In the genomic region with DNA sequence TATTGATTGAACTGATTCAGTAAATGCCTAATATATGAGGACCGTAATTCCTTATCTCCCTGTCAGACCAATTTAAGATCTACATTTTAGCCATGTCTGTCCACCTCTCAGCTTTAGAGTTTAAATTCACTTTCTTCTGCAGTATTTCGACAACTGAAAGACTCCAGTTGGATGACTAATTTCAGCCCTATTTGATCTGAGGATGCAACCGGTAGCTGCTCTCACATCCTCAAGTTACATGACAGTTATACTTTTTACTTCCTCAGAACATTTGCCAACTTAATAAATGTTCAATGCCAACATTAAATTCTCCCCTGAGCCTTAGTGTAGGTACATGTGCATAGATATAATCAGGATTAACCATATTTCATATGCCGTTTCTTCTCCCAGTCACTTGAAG, we compare ENCODE assay signal across 11 cellular contexts. TPM values are rescaled to one million over a fixed set of nuclear protein-coding genes. Genes with fewer than 3 reads are reported as not detected.
DNase-seq lines count a peak whose midpoint lies in the region; ATAC-seq and TF ChIP-seq lines count a peak whose summit lies in the region.
"Had no signal": no experiment of that assay in that cellular context is flagged by ENCODE, and none has a peak within 500 bp of the region (broad histone marks: within the 10 kb centered on the region; RNA-seq: fewer than 3 reads in every experiment).

No MANE protein-coding gene starts in this region.

- H3K79me2 ChIP-seq in Loucy (ENCODE audit: insufficient read depth, low read length) (no peaks in the 10 kb centered on the region), SK-N-SH (ENCODE audit: insufficient read depth) (no peaks in the 10 kb centered on the region), PC-9 (ENCODE audit: low read depth) (no peaks in the 10 kb centered on the region)

- DNase-seq in natural killer cell treated with Interleukin-12 subunit alpha and Interleukin-12 subunit beta and Interleukin-15 and Interleukin-18, amount 100 ng/mL, for 72 hours (ENCODE audit: low spot score), result no peak
- DNase-seq in natural killer cell, result no peak
- peak in 1 of 2 donors; percentile 17 for DNase-seq in stimulated activated naive CD8-positive, alpha-beta T cell treated with anti-CD3 and anti-CD28 coated beads, Interleukin-15, amount 100 ng/mL, for 72 hours
- DNase-seq in SK-N-SH, result no peak
- DNase-seq in PC-9, result no peak
- DNase-seq in NCI-H82 (lab: John Stamatoyannopoulos, UW), result no peak
- DNase-seq: NCI-H1105 treated with DMSO at 0.1 percent for 48 hours; stimulated activated CD4-positive, alpha-beta T cell treated with anti-CD3 and anti-CD28 coated beads, Interleukin-4, amount 100 ng/mL, for 24 hours had no signal

- H3K4me1 ChIP-seq in Loucy (ENCODE audit: insufficient read depth, low read length, poor library complexity, severe bottlenecking) (peaks cover 17% of the 10 kb centered on the region), SK-N-SH (ENCODE audit: control insufficient read depth in 1 of 2, insufficient read depth in 2 of 2, low read depth in 1 of 2, low read length in 1 of 2) (no peaks in the 10 kb centered on the region), PC-9 (replicated peaks; ENCODE audit: insufficient read depth) (no peaks in the 10 kb centered on the region)

- CTCF ChIA-PET in SK-N-SH (lab: Yijun Ruan, JAX) (no interaction called here), PC-9 (lab: Charles Lee) (no interaction called here)

- H2AFZ ChIP-seq in Loucy (ENCODE audit: low read length), result 0 out of 2 replicates have a peak overlapping the region, but pooled peaks have one; percentile 26
- no peak overlapping the region for H2AFZ ChIP-seq in SK-N-SH (ENCODE audit: low read depth)
- H2AFZ ChIP-seq in PC-9, result no peak overlapping the region

- WGBS in SK-N-SH (ENCODE audit: low lambda C conversion rate), result 91% methylated on average over 4 of the region's 4 CpGs

- TF ChIP-seq EP300 in SK-N-SH (IDR thresholded peaks at IDR 0.05; ENCODE audit: borderline replicate concordance in 1 of 2, low read depth in 1 of 2, low read length in 1 of 2), result no peak

- H3K27ac ChIP-seq in SK-N-SH (ENCODE audit: low read depth in 2 of 2, low read length in 1 of 2) (no peak overlapping the region), PC-9 (no peak overlapping the region)
- H3K27ac ChIP-seq: gastroesophageal sphincter had no signal

- ATAC-seq in natural killer cell treated with Interleukin-12 subunit alpha and Interleukin-12 subunit beta and Interleukin-15 and Interleukin-18, amount 100 ng/mL, for 72 hours, result peak; percentile 56 to 59
- ATAC-seq in natural killer cell (no peak), HG02798 (IDR thresholded peaks at IDR 0.05; ENCODE audit: poor library complexity, unreplicated experiment) (peak; percentile 69)
- ATAC-seq in stimulated activated naive CD8-positive, alpha-beta T cell treated with anti-CD3 and anti-CD28 coated beads, Interleukin-15, amount 100 ng/mL, for 72 hours, result peak; percentile 56
- ATAC-seq: gastroesophageal sphincter had no signal

- no peaks in the 10 kb centered on the region for H3F3A ChIP-seq in Loucy (ENCODE audit: low read depth)
- H3F3A ChIP-seq in SK-N-SH (replicated peaks; ENCODE audit: insufficient read depth), result no peaks in the 10 kb centered on the region
- no peaks in the 10 kb centered on the region for H3F3A ChIP-seq in PC-9 (ENCODE audit: insufficient read depth, low read depth)

- H3K4me3 ChIP-seq in Loucy (ENCODE audit: low read length, poor library complexity, severe bottlenecking) (no peak overlapping the region), SK-N-SH (ENCODE audit: low read depth in 2 of 2, low read length in 1 of 2) (no peak overlapping the region), PC-9 (no peak overlapping the region)
- H3K4me3 ChIP-seq: gastroesophageal sphincter had no signal

- no peak for TF ChIP-seq RAD21 in SK-N-SH (IDR thresholded peaks at IDR 0.05; ENCODE audit: low read length)

- no peaks in the 10 kb centered on the region for H3K36me3 ChIP-seq in Loucy (ENCODE audit: insufficient read depth, low read length)
- no peaks in the 10 kb centered on the region for H3K36me3 ChIP-seq in SK-N-SH (replicated peaks in 1 of 2; ENCODE audit: control insufficient read depth in 1 of 2, insufficient read depth in 2 of 2, low read length in 1 of 2)
- no peaks in the 10 kb centered on the region for H3K36me3 ChIP-seq in PC-9 (ENCODE audit: low read depth)
- H3K36me3 ChIP-seq: gastroesophageal sphincter had no signal

- TF ChIP-seq CTCF in natural killer cell (IDR thresholded peaks at IDR 0.05), result no peak
- no peak for TF ChIP-seq CTCF in Loucy (conservative IDR thresholded peaks at IDR 0.05; ENCODE audit: low read length)
- TF ChIP-seq CTCF in SK-N-SH (IDR thresholded peaks at IDR 0.05), result no peak
- TF ChIP-seq CTCF in PC-9 (conservative IDR thresholded peaks at IDR 0.05), result no peak

- H3K9me3 Mint-ChIP-seq in natural killer cell treated with Interleukin-12 subunit alpha and Interleukin-12 subunit beta and Interleukin-15 and Interleukin-18, amount 100 ng/mL, for 72 hours, result no peaks in the 10 kb centered on the region
- no peaks in the 10 kb centered on the region for H3K9me3 Mint-ChIP-seq in natural killer cell
- peaks cover 16 to 21% of the 10 kb centered on the region in 2 donors for H3K9me3 Mint-ChIP-seq in stimulated activated naive CD8-positive, alpha-beta T cell treated with anti-CD3 and anti-CD28 coated beads, Interleukin-15, amount 100 ng/mL, for 72 hours

- H3K27me3 Mint-ChIP-seq in natural killer cell treated with Interleukin-12 subunit alpha and Interleukin-12 subunit beta and Interleukin-15 and Interleukin-18, amount 100 ng/mL, for 72 hours, result no peaks in the 10 kb centered on the region
- H3K27me3 Mint-ChIP-seq in natural killer cell (ENCODE audit: low read depth in 2 of 2), result peaks cover 0 to 4% of the 10 kb centered on the region in 2 donors
- H3K27me3 Mint-ChIP-seq in stimulated activated naive CD8-positive, alpha-beta T cell treated with anti-CD3 and anti-CD28 coated beads, Interleukin-15, amount 100 ng/mL, for 72 hours, result no peaks in the 10 kb centered on the region

- POLR2A ChIA-PET in SK-N-SH (lab: Yijun Ruan, JAX) (interaction anchor here (0.7 kb wide), 1 partner anchor 167 kb away, joined by 3 read pairs; no protein-coding TSS in a partner anchor), PC-9 (lab: Charles Lee; ENCODE audit: unreplicated experiment) (no interaction called here)

- H3K36me3 Mint-ChIP-seq in natural killer cell treated with Interleukin-12 subunit alpha and Interleukin-12 subunit beta and Interleukin-15 and Interleukin-18, amount 100 ng/mL, for 72 hours, result peaks cover 10% of the 10 kb centered on the region
- no peaks in the 10 kb centered on the region for H3K36me3 Mint-ChIP-seq in natural killer cell

- H3K4me3 Mint-ChIP-seq in natural killer cell treated with Interleukin-12 subunit alpha and Interleukin-12 subunit beta and Interleukin-15 and Interleukin-18, amount 100 ng/mL, for 72 hours, result peak overlapping the region; percentile 59
- H3K4me3 Mint-ChIP-seq in natural killer cell, result no peak overlapping the region
- peak overlapping the region; percentile 50 to 57 for H3K4me3 Mint-ChIP-seq in stimulated activated naive CD8-positive, alpha-beta T cell treated with anti-CD3 and anti-CD28 coated beads, Interleukin-15, amount 100 ng/mL, for 72 hours

- intact Hi-C loops in natural killer cell (cut with micrococcal nuclease) (no loop called here), PC-9 (cut with micrococcal nuclease; ENCODE audit: unreplicated experiment) (no loop called here)

- peaks cover 11 to 32% of the 10 kb centered on the region in 2 donors for H3K4me1 Mint-ChIP-seq in natural killer cell treated with Interleukin-12 subunit alpha and Interleukin-12 subunit beta and Interleukin-15 and Interleukin-18, amount 100 ng/mL, for 72 hours (ENCODE audit: low read depth in 2 of 2)
- peaks cover 0 to 13% of the 10 kb centered on the region in 2 donors for H3K4me1 Mint-ChIP-seq in natural killer cell
- H3K4me1 Mint-ChIP-seq in stimulated activated naive CD8-positive, alpha-beta T cell treated with anti-CD3 and anti-CD28 coated beads, Interleukin-15, amount 100 ng/mL, for 72 hours, result peaks cover 63% of the 10 kb centered on the region

- H3K9ac ChIP-seq in Loucy (ENCODE audit: low read depth, low read length, poor library complexity, severe bottlenecking), result no peak overlapping the region
- no peak overlapping the region for H3K9ac ChIP-seq in SK-N-SH

- no peaks in the 10 kb centered on the region for H4K20me1 ChIP-seq in Loucy (ENCODE audit: insufficient read depth, low read length, poor library complexity, severe bottlenecking)
- no peaks in the 10 kb centered on the region for H4K20me1 ChIP-seq in SK-N-SH (ENCODE audit: insufficient read depth)
- H4K20me1 ChIP-seq in PC-9 (ENCODE audit: insufficient read depth), result no peaks in the 10 kb centered on the region

- H3K27me3 ChIP-seq in Loucy (ENCODE audit: insufficient read depth, low read length, poor library complexity, severe bottlenecking), result no peaks in the 10 kb centered on the region
- H3K27me3 ChIP-seq in SK-N-SH (ENCODE audit: insufficient read depth), result no peaks in the 10 kb centered on the region
- no peaks in the 10 kb centered on the region for H3K27me3 ChIP-seq in PC-9 (ENCODE audit: insufficient read depth, low read depth)
- H3K27me3 ChIP-seq: gastroesophageal sphincter had no signal

- no peak overlapping the region for H3K4me2 ChIP-seq in Loucy (ENCODE audit: low read depth, low read length, poor library complexity, severe bottlenecking)
- no peak overlapping the region for H3K4me2 ChIP-seq in SK-N-SH
- no peak overlapping the region for H3K4me2 ChIP-seq in PC-9

- H3K9me3 ChIP-seq in Loucy (ENCODE audit: insufficient read depth, low read depth, low read length) (no peaks in the 10 kb centered on the region), SK-N-SH (no peaks in the 10 kb centered on the region), PC-9 (ENCODE audit: insufficient read depth, low read depth) (peaks cover 4% of the 10 kb centered on the region; the same call in 1 of the 2 replicates)

- no TSS peak for BruUV-seq in PC-9 (replicated peaks; lab: Mats Ljungman, UMichigan)

- H3K9me2 ChIP-seq in Loucy (replicated peaks; ENCODE audit: low read depth, low read length), result no peaks in the 10 kb centered on the region
- no peaks in the 10 kb centered on the region for H3K9me2 ChIP-seq in SK-N-SH
- no peaks in the 10 kb centered on the region for H3K9me2 ChIP-seq in PC-9 (ENCODE audit: insufficient read depth)

- peak overlapping the region; percentile 40 to 73 for H3K27ac Mint-ChIP-seq in natural killer cell treated with Interleukin-12 subunit alpha and Interleukin-12 subunit beta and Interleukin-15 and Interleukin-18, amount 100 ng/mL, for 72 hours
- no peak overlapping the region for H3K27ac Mint-ChIP-seq in natural killer cell
- peak overlapping the region in 1 of 2 donors; percentile 50 for H3K27ac Mint-ChIP-seq in stimulated activated naive CD8-positive, alpha-beta T cell treated with anti-CD3 and anti-CD28 coated beads, Interleukin-15, amount 100 ng/mL, for 72 hours

TF ChIP-seq in SK-N-SH, 30 proteins besides CTCF, POLR2A, EP300 and RAD21 (continues in another document):
- TF ChIP-seq FOXJ3 (CRISPR knock-in tag; IDR thresholded peaks at IDR 0.05), result no peak

RNA-seq across cellular contexts. Expression of a gene that starts 2.5 kb away (rescaled TPM):
- under 1 TPM in 1 of 2 donors, not detected in 1; 0.81 TPM for total RNA-seq in natural killer cell treated with Interleukin-12 subunit alpha and Interleukin-12 subunit beta and Interleukin-15 and Interleukin-18, amount 100 ng/mL, for 72 hours
- total RNA-seq in natural killer cell (under 1 TPM in 1 of 3 donors, not detected in 2; 0.09 TPM), PC-9 (2021) (not detected in 2 replicates)
- polyA plus RNA-seq in SK-N-SH (2012; rRNA removed), result not detected in 2 replicates
- 0.03 TPM in 1 of 2 replicates, not detected in the other for polyA plus RNA-seq in SK-N-SH (2012; cell fraction: cytosol; rRNA removed)
- not detected in 2 replicates for polyA plus RNA-seq in SK-N-SH (2012; cell fraction: nucleus; rRNA removed)
- total RNA-seq: gastroesophageal sphincter had no signal

Comparison
In these comparisons a context has a peak if more than half of its experiments do, and no peak if none do; other contexts are left out.
1. ATAC-seq: peak in natural killer cell treated with Interleukin-12 subunit alpha and Interleukin-12 subunit beta and Interleukin-15 and Interleukin-18, amount 100 ng/mL, for 72 hours (2 of 2), HG02798 (single experiment) and stimulated activated naive CD8-positive, alpha-beta T cell treated with anti-CD3 and anti-CD28 coated beads, Interleukin-15, amount 100 ng/mL, for 72 hours (single experiment); none in natural killer cell (0 of 3).
2. H3K27ac Mint-ChIP-seq: peak in natural killer cell treated with Interleukin-12 subunit alpha and Interleukin-12 subunit beta and Interleukin-15 and Interleukin-18, amount 100 ng/mL, for 72 hours (2 of 2); none in natural killer cell (0 of 2).